In genomic region chr9:18077941-18078678, GRCh38 we compare ENCODE assay signal across 15 cellular contexts.
DNase-seq lines count a peak whose midpoint lies in the region; ATAC-seq, FAIRE-seq and TF ChIP-seq lines count a peak whose summit lies in the region.
"Had no signal": no experiment of that assay in that cellular context is flagged by ENCODE, and none has a peak within 500 bp of the region (broad histone marks: within the 10 kb centered on the region; RNA-seq: fewer than 3 reads in every experiment).

No MANE protein-coding gene starts in this region.

- under 1% methylated on average over 8 of the region's 8 CpGs for WGBS in HepG2 (ENCODE audit: low lambda C conversion rate)
- 57% methylated on average over 8 of the region's 8 CpGs for WGBS in right lobe of liver (ENCODE audit: insufficient coverage, low coverage, low lambda C conversion rate, missing lambda C conversion rate)

- CTCF ChIA-PET in HepG2 (lab: Yijun Ruan, JAX; ENCODE audit: low intra/inter-chr PET ratio, low total read pairs), result no interaction called here

- no peak for FAIRE-seq in HepG2 (lab: Jason Lieb, UNC)
- FAIRE-seq: GM12891 had no signal

- H3K27me3 ChIP-seq in HepG2 (ENCODE audit: control insufficient read depth in 1 of 2, insufficient read depth in 2 of 2, low read length in 2 of 2), result no peaks in the 10 kb centered on the region
- H3K27me3 ChIP-seq in right lobe of liver, result no peaks in the 10 kb centered on the region
- H3K27me3 ChIP-seq: BLaER1 treated with 17β-estradiol and CSF1 and Interleukin-3, amounts not matched to agents 10 nM and 100 nM had no signal

- H3K4me3 ChIP-seq in HepG2 (replicated peaks in 1 of 3; ENCODE audit: insufficient read depth in 1 of 3, low read depth in 2 of 3, low read length in 3 of 3) (no peak overlapping the region), right lobe of liver (no peak overlapping the region), epithelial cell of esophagus (ENCODE audit: low read length) (no peak overlapping the region), mucosa of descending colon (no peak overlapping the region)
- H3K4me3 ChIP-seq: BLaER1 treated with 17β-estradiol and CSF1 and Interleukin-3, amounts not matched to agents 10 nM and 100 nM had no signal

- H3K4me1 ChIP-seq in HepG2 (ENCODE audit: insufficient read depth, low read length), result no peaks in the 10 kb centered on the region
- no peaks in the 10 kb centered on the region for H3K4me1 ChIP-seq in right lobe of liver
- H3K4me1 ChIP-seq in mucosa of descending colon (ENCODE audit: low read depth), result peaks cover 20% of the 10 kb centered on the region

- H3K9ac ChIP-seq in HepG2 (ENCODE audit: insufficient read depth, low read depth, low read length), result no peak overlapping the region
- H3K9ac ChIP-seq: BLaER1 treated with 17β-estradiol and CSF1 and Interleukin-3, amounts not matched to agents 10 nM and 100 nM had no signal

- H3K36me3 ChIP-seq in HepG2 (replicated peaks in 1 of 2; ENCODE audit: control insufficient read depth in 1 of 2, insufficient read depth in 2 of 2, low read length in 2 of 2), result no peaks in the 10 kb centered on the region
- no peaks in the 10 kb centered on the region for H3K36me3 ChIP-seq in right lobe of liver
- no peaks in the 10 kb centered on the region for H3K36me3 ChIP-seq in mucosa of descending colon (ENCODE audit: low read depth)
- H3K36me3 ChIP-seq: BLaER1 treated with 17β-estradiol and CSF1 and Interleukin-3, amounts not matched to agents 10 nM and 100 nM had no signal

- BruUV-seq in HepG2 (replicated peaks; lab: Mats Ljungman, UMichigan), result no TSS peak

- TF ChIP-seq CTCF in HepG2 (CRISPR knock-in tag; IDR thresholded peaks at IDR 0.05) (no peak), right lobe of liver (IDR thresholded peaks at IDR 0.05) (no peak), epithelial cell of esophagus (IDR thresholded peaks at IDR 0.05; ENCODE audit: insufficient read depth, low read depth, low read length, missing control alignments) (no peak), mucosa of descending colon (IDR thresholded peaks at IDR 0.05) (no peak)

- H2AFZ ChIP-seq in HepG2 (ENCODE audit: low read length), result peak overlapping the region; percentile 3

- no peaks in the 10 kb centered on the region for H3K36me3 Mint-ChIP-seq in activated naive CD4-positive, alpha-beta T cell treated with anti-CD3 and anti-CD28 coated beads, Interleukin-2, amount 50 U/mL, for 72 hours
- H3K36me3 Mint-ChIP-seq: CD4-positive, CD25-positive, alpha-beta regulatory T cell had no signal

- no peak for DNase-seq in HepG2 (ENCODE audit: low spot score)
- no peak for DNase-seq in right lobe of liver
- peak; percentile 30 for DNase-seq in epithelial cell of esophagus (ENCODE audit: low read depth)
- no peak for DNase-seq in mucosa of descending colon
- no peak for DNase-seq in NAMALWA (ENCODE audit: low spot score)
- DNase-seq in SIG-M5 (lab: John Stamatoyannopoulos, UW), result no peak
- DNase-seq in activated naive CD4-positive, alpha-beta T cell treated with anti-CD3 and anti-CD28 coated beads, Interleukin-2, amount 50 U/mL, for 72 hours (ENCODE audit: low spot score in 2 of 2), result no peak
- DNase-seq: 8988T; CD4-positive, CD25-positive, alpha-beta regulatory T cell; DMS53; HCEC 1CT; HFFc6; IMR-90 had no signal

- intact Hi-C loops in HepG2 (cut with micrococcal nuclease; ENCODE audit: unreplicated experiment) (no loop called here), right lobe of liver (cut with DNase I) (no loop called here), mucosa of descending colon (cut with DNase I, micrococcal nuclease) (loop anchor here in 1 of 2 donors (10.0 kb wide), 1 partner anchor 127 kb away; no protein-coding TSS in a partner anchor)

- peaks cover 20 to 22% of the 10 kb centered on the region in 2 donors for H3K9me3 Mint-ChIP-seq in activated naive CD4-positive, alpha-beta T cell treated with anti-CD3 and anti-CD28 coated beads, Interleukin-2, amount 50 U/mL, for 72 hours
- H3K9me3 Mint-ChIP-seq: HFFc6 had no signal

- H3K9me3 ChIP-seq in HepG2 (ENCODE audit: low read length) (no peaks in the 10 kb centered on the region), right lobe of liver (no peaks in the 10 kb centered on the region), mucosa of descending colon (no peaks in the 10 kb centered on the region)
- H3K9me3 ChIP-seq: BLaER1 treated with 17β-estradiol and CSF1 and Interleukin-3, amounts not matched to agents 10 nM and 100 nM had no signal

- TF ChIP-seq EP300 in HepG2 (IDR thresholded peaks at IDR 0.05; ENCODE audit: low read depth in 2 of 2, low read length in 2 of 2), result no peak
- TF ChIP-seq EP300 in HepG2 (CRISPR knock-in tag; IDR thresholded peaks at IDR 0.05; ENCODE audit: borderline replicate concordance), result no peak

- H4K20me1 ChIP-seq in HepG2 (ENCODE audit: insufficient read depth, low read length), result no peaks in the 10 kb centered on the region
- H4K20me1 ChIP-seq: BLaER1 treated with 17β-estradiol and CSF1 and Interleukin-3, amounts not matched to agents 10 nM and 100 nM had no signal

- H3K4me2 ChIP-seq in HepG2 (ENCODE audit: low read depth, low read length), result no peak overlapping the region
- H3K4me2 ChIP-seq: BLaER1 treated with 17β-estradiol and CSF1 and Interleukin-3, amounts not matched to agents 10 nM and 100 nM had no signal

- in situ Hi-C loops in HepG2 (cut with HindIII; ENCODE audit: extremely low pct_ligation_motif_present, low pct_unique_long_range_greater_than_20kb), result no loop called here

- H3K79me2 ChIP-seq in HepG2 (ENCODE audit: insufficient read depth, low read length), result no peaks in the 10 kb centered on the region

- POLR2A ChIA-PET in HepG2 (lab: Yijun Ruan, JAX), result no interaction called here

- no peak for TF ChIP-seq POLR2A in HepG2 (IDR thresholded peaks at IDR 0.05; ENCODE audit: insufficient read depth in 1 of 2, low read depth in 2 of 2, low read length in 2 of 2)
- TF ChIP-seq POLR2A in right lobe of liver (IDR thresholded peaks at IDR 0.05), result no peak

- no peak overlapping the region for H3K27ac Mint-ChIP-seq in activated naive CD4-positive, alpha-beta T cell treated with anti-CD3 and anti-CD28 coated beads, Interleukin-2, amount 50 U/mL, for 72 hours
- H3K27ac Mint-ChIP-seq: CD4-positive, CD25-positive, alpha-beta regulatory T cell; HFFc6 had no signal

- TF ChIP-seq RAD21 in HepG2 (CRISPR knock-in tag; IDR thresholded peaks at IDR 0.05), result no peak

- ATAC-seq in HepG2, result no peak
- no peak for ATAC-seq in right lobe of liver
- ATAC-seq in mucosa of descending colon, result peak; percentile 54
- ATAC-seq in activated naive CD4-positive, alpha-beta T cell treated with anti-CD3 and anti-CD28 coated beads, Interleukin-2, amount 50 U/mL, for 72 hours, result no peak

- H3K27ac ChIP-seq in HepG2 (ENCODE audit: extremely low read length, insufficient read depth, low read length) (no peak overlapping the region), right lobe of liver (no peak overlapping the region)
- H3K27ac ChIP-seq: BLaER1 treated with 17β-estradiol and CSF1 and Interleukin-3, amounts not matched to agents 10 nM and 100 nM had no signal

TF ChIP-seq in HepG2, 621 proteins besides CTCF, POLR2A, EP300 and RAD21 (continues in another document):
- TF ChIP-seq FIP1L1 (IDR thresholded peaks at IDR 0.05; ENCODE audit: borderline replicate concordance, insufficient read depth, low read depth, low read length), result no peak
- TF ChIP-seq ZMYM4 (CRISPR knock-in tag; IDR thresholded peaks at IDR 0.05), result no peak
- TF ChIP-seq BORCS8-MEF2B (CRISPR knock-in tag; IDR thresholded peaks at IDR 0.05), result no peak
- TF ChIP-seq GFI1 (CRISPR knock-in tag; IDR thresholded peaks at IDR 0.05; ENCODE audit: borderline replicate concordance), result no peak
- no peak for TF ChIP-seq PAX8 (CRISPR knock-in tag; IDR thresholded peaks at IDR 0.05; ENCODE audit: borderline replicate concordance)
- no peak for TF ChIP-seq HCFC1 (IDR thresholded peaks at IDR 0.05; ENCODE audit: low read depth, low read length)
- TF ChIP-seq ZNF543 (CRISPR knock-in tag; IDR thresholded peaks at IDR 0.05), result no peak
- TF ChIP-seq ZSCAN9 (CRISPR knock-in tag; IDR thresholded peaks at IDR 0.05; ENCODE audit: borderline replicate concordance), result no peak
- TF ChIP-seq, protein P1, sequence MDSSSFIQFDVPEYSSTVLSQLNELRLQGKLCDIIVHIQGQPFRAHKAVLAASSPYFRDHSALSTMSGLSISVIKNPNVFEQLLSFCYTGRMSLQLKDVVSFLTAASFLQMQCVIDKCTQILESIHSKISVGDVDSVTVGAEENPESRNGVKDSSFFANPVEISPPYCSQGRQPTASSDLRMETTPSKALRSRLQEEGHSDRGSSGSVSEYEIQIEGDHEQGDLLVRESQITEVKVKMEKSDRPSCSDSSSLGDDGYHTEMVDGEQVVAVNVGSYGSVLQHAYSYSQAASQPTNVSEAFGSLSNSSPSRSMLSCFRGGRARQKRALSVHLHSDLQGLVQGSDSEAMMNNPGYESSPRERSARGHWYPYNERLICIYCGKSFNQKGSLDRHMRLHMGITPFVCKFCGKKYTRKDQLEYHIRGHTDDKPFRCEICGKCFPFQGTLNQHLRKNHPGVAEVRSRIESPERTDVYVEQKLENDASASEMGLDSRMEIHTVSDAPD (CRISPR knock-in tag; IDR thresholded peaks at IDR 0.05), result no peak
- no peak for TF ChIP-seq TOPORS (CRISPR knock-in tag; IDR thresholded peaks at IDR 0.05)
- no peak for TF ChIP-seq NCOA5 (CRISPR knock-in tag; IDR thresholded peaks at IDR 0.05)
